7 cellular contexts compared by ENCODE assay signal in the genomic region with DNA sequence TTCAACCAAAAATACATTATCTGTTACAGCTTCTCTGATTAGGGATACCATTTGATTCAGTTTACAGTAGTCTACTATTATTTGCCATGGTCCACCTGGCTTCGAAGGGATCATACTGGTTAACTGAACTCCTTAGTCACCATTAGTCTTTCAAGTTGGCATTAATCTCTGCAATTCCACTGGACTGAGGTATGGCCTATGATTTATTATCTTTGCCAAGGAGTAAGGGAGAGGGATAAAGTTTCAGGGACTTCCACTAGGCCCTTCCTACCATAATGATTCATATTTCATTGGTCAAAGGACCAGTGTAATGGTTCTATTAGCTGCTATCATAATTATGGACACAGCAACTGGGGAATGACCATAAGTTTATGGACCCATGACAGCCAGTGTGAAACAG.
"Had no signal": no experiment of that assay in that cellular context is flagged by ENCODE, and none has a peak within 500 bp of the region (broad histone marks: within the 10 kb centered on the region; RNA-seq: fewer than 3 reads in every experiment).

No MANE protein-coding gene starts in this region.

- H3K27me3 Mint-ChIP-seq: IgD-negative memory B cell had no signal

- H3K27ac Mint-ChIP-seq: IgD-negative memory B cell had no signal

- ATAC-seq: HepG2, K562 had no signal

- DNase-seq: IMR-90, KBM-7 had no signal

- H3K27ac ChIP-seq: HL-60 had no signal

- H3K4me3 Mint-ChIP-seq: IgD-negative memory B cell had no signal

- FAIRE-seq: HepG2, HTR-8/SVneo, K562 had no signal

- H3K4me3 ChIP-seq: K562 had no signal
